Comparison of ENCODE assay signal across 18 cellular contexts in the genomic region with DNA sequence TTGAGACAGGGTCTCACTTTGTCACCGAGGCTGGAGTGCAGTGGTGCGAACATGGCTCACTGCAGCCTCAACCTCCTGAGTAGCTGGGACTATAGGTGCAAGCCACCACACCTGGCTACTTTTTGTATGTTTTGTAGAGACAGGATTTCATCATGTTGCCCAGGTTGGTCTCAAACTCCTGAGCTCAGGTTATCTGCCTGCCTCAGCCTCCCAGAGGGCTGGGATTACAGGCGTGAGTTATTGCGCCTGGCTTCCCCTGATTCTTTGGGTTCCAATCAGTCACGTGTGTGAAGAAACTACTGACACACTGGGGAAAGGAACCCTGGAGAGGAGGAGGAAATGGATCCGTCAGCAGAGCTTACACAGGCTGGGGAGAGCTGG. TPM values are rescaled to one million over a fixed set of nuclear protein-coding genes. Genes with fewer than 3 reads are reported as not detected.
A peak's percentile ranks its signal among the peaks of the same experiment; 100 is the strongest.
DNase-seq lines count a peak whose midpoint lies in the region; ATAC-seq, FAIRE-seq and TF ChIP-seq lines count a peak whose summit lies in the region.
"Had no signal": no experiment of that assay in that cellular context is flagged by ENCODE, and none has a peak within 500 bp of the region (broad histone marks: within the 10 kb centered on the region; RNA-seq: fewer than 3 reads in every experiment).

No MANE protein-coding gene starts in this region.

- H3K14ac ChIP-seq in H1 (ENCODE audit: insufficient read length) = no peak overlapping the region

- H4K20me1 ChIP-seq in mammary epithelial cell (ENCODE audit: insufficient read depth, low read length) (no peaks in the 10 kb centered on the region), H1 (replicated peaks in 1 of 2; ENCODE audit: control insufficient read depth in 1 of 2, insufficient read depth in 2 of 2, low read length in 2 of 2) (no peaks in the 10 kb centered on the region), neural progenitor cell (ENCODE audit: low read depth) (peaks cover 7% of the 10 kb centered on the region)

- H3K4me1 Mint-ChIP-seq in MCF 10A (ENCODE audit: insufficient read depth, unreplicated experiment) (peaks cover 30% of the 10 kb centered on the region), neural progenitor cell (peaks cover 21% of the 10 kb centered on the region)

- H3K23ac ChIP-seq in H1 (ENCODE audit: insufficient read length) = no peak overlapping the region

- H3K27me3 ChIP-seq in mammary epithelial cell (ENCODE audit: insufficient read depth, low read length) = no peaks in the 10 kb centered on the region
- H3K27me3 ChIP-seq in H1 (replicated peaks in 1 of 4; ENCODE audit: control insufficient read depth in 3 of 4, extremely low read depth in 1 of 4, insufficient read depth in 3 of 4, low read length in 3 of 4) = no peaks in the 10 kb centered on the region
- H3K27me3 ChIP-seq in neural progenitor cell = no peaks in the 10 kb centered on the region
- no peaks in the 10 kb centered on the region for H3K27me3 ChIP-seq in upper lobe of right lung
- no peaks in the 10 kb centered on the region for H3K27me3 ChIP-seq in Peyer's patch
- H3K27me3 ChIP-seq: gastroesophageal sphincter, right atrium auricular region had no signal

- no peaks in the 10 kb centered on the region for H3K79me1 ChIP-seq in H1 (ENCODE audit: low read depth, low read length)

- no peak overlapping the region for H4K91ac ChIP-seq in H1 (replicated peaks; ENCODE audit: insufficient read length, low read length)

- no peak overlapping the region for H3K9ac ChIP-seq in mammary epithelial cell (ENCODE audit: insufficient read depth, low read length)
- no peak overlapping the region for H3K9ac ChIP-seq in H1 (replicated peaks in 1 of 4; ENCODE audit: extremely low read depth in 1 of 4, low read depth in 3 of 4, low read length in 3 of 4)
- no peak overlapping the region for H3K9ac ChIP-seq in neural progenitor cell
- H3K9ac ChIP-seq: KMS-11 had no signal

- H3K36me3 Mint-ChIP-seq in MCF 10A (ENCODE audit: insufficient read depth, unreplicated experiment) = no peaks in the 10 kb centered on the region
- no peaks in the 10 kb centered on the region for H3K36me3 Mint-ChIP-seq in neural progenitor cell

- H2BK12ac ChIP-seq in H1 (ENCODE audit: low read depth, low read length) = peak overlapping the region; percentile 62; the same call in 1 of the 2 replicates

- H3K4me3 ChIP-seq in mammary epithelial cell (replicated peaks in 1 of 3; ENCODE audit: insufficient read depth in 1 of 3, low read depth in 2 of 3, low read length in 3 of 3) (no peak overlapping the region), H1 (ENCODE audit: extremely low read depth in 1 of 4, insufficient read depth in 2 of 4, low read depth in 3 of 4, low read length in 4 of 4) (no peak overlapping the region), neural progenitor cell (no peak overlapping the region), upper lobe of right lung (no peak overlapping the region), Peyer's patch (no peak overlapping the region)
- H3K4me3 ChIP-seq: gastroesophageal sphincter, right atrium auricular region had no signal

- no peak overlapping the region; the same call in 1 of the 2 replicates for H3K18ac ChIP-seq in H1 (ENCODE audit: extremely low read depth, low read length)

- TF ChIP-seq EP300 in H1 (IDR thresholded peaks at IDR 0.05; ENCODE audit: borderline replicate concordance in 1 of 2, low read depth in 2 of 2, low read length in 2 of 2) = no peak

- dilution Hi-C loops in mammary epithelial cell (cut with HindIII; ENCODE audit: low sequenced_read_pairs) = no loop called here

- no peak overlapping the region for H3K4me2 ChIP-seq in mammary epithelial cell (ENCODE audit: insufficient read depth, low read depth, low read length)
- H3K4me2 ChIP-seq in H1 (ENCODE audit: insufficient read depth in 1 of 2, low read depth in 2 of 2, low read length in 2 of 2) = peak overlapping the region in 1 of 2 experiments; percentile 10; a peak in 1 of 4 replicates
- peak overlapping the region; percentile 65 for H3K4me2 ChIP-seq in neural progenitor cell
- H3K4me2 ChIP-seq: KMS-11 had no signal

- 0 out of 2 replicates have a peak overlapping the region, but pooled peaks have one; percentile 32 for H2BK5ac ChIP-seq in H1 (ENCODE audit: low read depth, low read length)

- intact Hi-C loops in MCF 10A (cut with micrococcal nuclease) = no loop called here
- intact Hi-C loops in mammary epithelial cell (cut with micrococcal nuclease) = no loop called here
- intact Hi-C loops in upper lobe of right lung (cut with DNase I) = no loop called here

- H2BK20ac ChIP-seq in H1 (ENCODE audit: low read length) = no peak overlapping the region

- H3K36me3 ChIP-seq in mammary epithelial cell (ENCODE audit: insufficient read depth, low read length) (no peaks in the 10 kb centered on the region), H1 (ENCODE audit: control insufficient read depth in 2 of 4, insufficient read depth in 4 of 4, low read length in 3 of 4) (no peaks in the 10 kb centered on the region), neural progenitor cell (no peaks in the 10 kb centered on the region), upper lobe of right lung (no peaks in the 10 kb centered on the region), Peyer's patch (no peaks in the 10 kb centered on the region)
- H3K36me3 ChIP-seq: gastroesophageal sphincter, right atrium auricular region had no signal

- H4K5ac ChIP-seq in H1 (ENCODE audit: insufficient read length, low read depth, low read length) = no peak overlapping the region

- BruUV-seq in MCF 10A (replicated peaks; lab: Mats Ljungman, UMichigan) (no TSS peak), mammary epithelial cell (replicated peaks; lab: Mats Ljungman, UMichigan) (no TSS peak)

- no peaks in the 10 kb centered on the region for H3K9me3 Mint-ChIP-seq in MCF 10A (ENCODE audit: unreplicated experiment)
- peaks cover 4% of the 10 kb centered on the region for H3K9me3 Mint-ChIP-seq in neural progenitor cell

- no peaks in the 10 kb centered on the region for H3K79me2 ChIP-seq in mammary epithelial cell (ENCODE audit: insufficient read depth, low read length)
- H3K79me2 ChIP-seq in H1 (ENCODE audit: control insufficient read depth in 1 of 2, insufficient read depth in 2 of 2, low read length in 2 of 2) = no peaks in the 10 kb centered on the region
- no peaks in the 10 kb centered on the region for H3K79me2 ChIP-seq in neural progenitor cell (ENCODE audit: low read depth)

- TF ChIP-seq RAD21 in H1 (IDR thresholded peaks at IDR 0.05 in 1 of 2, conservative IDR thresholded peaks at IDR 0.05 in 1 of 2; ENCODE audit: low read depth in 2 of 2, low read length in 2 of 2) = no peak

- no peak overlapping the region for H4K8ac ChIP-seq in H1 (ENCODE audit: extremely low read depth, insufficient read depth, low read length)

- no peak overlapping the region for H3K4ac ChIP-seq in H1 (replicated peaks; ENCODE audit: insufficient read length, low read depth, low read length)

- DNase-seq in MCF 10A (ENCODE audit: unreplicated experiment) (no peak), mammary epithelial cell (no peak), H1 (ENCODE audit: low read depth in 1 of 2, low spot score in 2 of 2) (no peak), neural progenitor cell (ENCODE audit: low spot score) (no peak), upper lobe of right lung (no peak), NCI-H524 (lab: John Stamatoyannopoulos, UW) (no peak), Peyer's patch (no peak)
- no peak for DNase-seq in activated CD8-positive, alpha-beta memory T cell treated with anti-CD3 and anti-CD28 coated beads for 24 hours
- DNase-seq: aorta; effector CD8-positive, alpha-beta T cell; NCI-H1930; NCI-H748 treated with DMSO at 0.1 percent for 48 hours; stimulated activated naive CD4-positive, alpha-beta T cell treated with Interleukin-2 at 50 U/mL for 16 hours had no signal

- H3K56ac ChIP-seq in H1 (replicated peaks; ENCODE audit: insufficient read length, low read depth, low read length) = no peak overlapping the region

- H3K27me3 Mint-ChIP-seq in MCF 10A (ENCODE audit: insufficient read depth, unreplicated experiment) (no peaks in the 10 kb centered on the region), neural progenitor cell (ENCODE audit: insufficient read depth, low read depth) (peaks cover 2% of the 10 kb centered on the region)

- peak; percentile 33 for ATAC-seq in upper lobe of right lung
- ATAC-seq: gastroesophageal sphincter had no signal

- H2AK5ac ChIP-seq in H1 (ENCODE audit: low read depth, low read length) = no peak overlapping the region

- no peak for TF ChIP-seq POLR2A in H1 (IDR thresholded peaks at IDR 0.05; ENCODE audit: control extremely low read depth in 1 of 2, low read depth in 2 of 2, low read length in 2 of 2)
- no peak for TF ChIP-seq POLR2A in Peyer's patch (IDR thresholded peaks at IDR 0.05)

- CTCF ChIA-PET in MCF 10A (lab: Yijun Ruan, JAX) = interaction anchor here (0.6 to 1.3 kb wide), 4 partner anchors 8 to 27 kb away, joined by 3 to 4 read pairs (median 3); a partner anchor contains a TSS
- CTCF ChIA-PET in mammary epithelial cell (lab: Charles Lee; ENCODE audit: low non-redundant PET) = no interaction called here
- CTCF ChIA-PET in H1 (lab: Charles Lee; ENCODE audit: partially characterized antibody) = interaction anchor here (0.6 to 1.4 kb wide), 6 partner anchors 9 to 160 kb away, joined by 3 to 8 read pairs (median 4); no protein-coding TSS in a partner anchor

- in situ Hi-C loops in mammary epithelial cell (cut with MboI; ENCODE audit: low sequenced_read_pairs in 2 of 2) = no loop called here

- H3K4me3 Mint-ChIP-seq in MCF 10A (ENCODE audit: unreplicated experiment) = no peak overlapping the region
- H3K4me3 Mint-ChIP-seq in neural progenitor cell = no peak overlapping the region

- H2AFZ ChIP-seq in mammary epithelial cell (ENCODE audit: low read depth, low read length) (no peak overlapping the region), H1 (ENCODE audit: low read length) (peak overlapping the region; percentile 91), neural progenitor cell (replicated peaks) (no peak overlapping the region)

- no peaks in the 10 kb centered on the region; the same call in 1 of the 2 replicates for H3K23me2 ChIP-seq in H1 (ENCODE audit: low read depth, low read length)

- H3F3A ChIP-seq in neural progenitor cell (ENCODE audit: low read depth) = peaks cover 24% of the 10 kb centered on the region

- peak overlapping the region; percentile 72 for H3K27ac Mint-ChIP-seq in MCF 10A (ENCODE audit: low read depth, unreplicated experiment)
- peak overlapping the region; percentile 67 for H3K27ac Mint-ChIP-seq in neural progenitor cell

- H3K4me1 ChIP-seq in mammary epithelial cell (ENCODE audit: insufficient read depth, low read length) (peaks cover 35% of the 10 kb centered on the region), H1 (replicated peaks in 1 of 4; ENCODE audit: control insufficient read depth in 3 of 4, insufficient read depth in 4 of 4, low read length in 3 of 4) (peaks cover 3 to 8% (median 4%) of the 10 kb centered on the region in 4 experiments; a peak in 4 of 7 replicates), neural progenitor cell (peaks cover 20% of the 10 kb centered on the region), upper lobe of right lung (peaks cover 36% of the 10 kb centered on the region), Peyer's patch (peaks cover 0 to 17% (median 0%) of the 10 kb centered on the region in 4 donors)
- H3K4me1 ChIP-seq: gastroesophageal sphincter had no signal

- POLR2A ChIA-PET in MCF 10A (lab: Yijun Ruan, JAX) (interaction anchor here (1.0 to 5.9 kb wide), 8 partner anchors 9 to 235 kb away, joined by 3 to 192 read pairs (median 3); a partner anchor contains a TSS), H1 (lab: Charles Lee; ENCODE audit: partially characterized antibody) (interaction anchor here (0.6 to 3.7 kb wide), 4 partner anchors 20 to 194 kb away, joined by 3 to 16 read pairs (median 3); a partner anchor contains a TSS)

- WGBS in mammary epithelial cell (ENCODE audit: low coverage, missing lambda C conversion rate) = 82% methylated on average over 6 of the region's 6 CpGs
- WGBS in H1 (ENCODE audit: extremely low coverage in 1 of 2, insufficient coverage in 1 of 2, insufficient read length in 1 of 2, insufficient replicate concordance in 2 of 2, low coverage in 1 of 2, low lambda C conversion rate in 2 of 2, missing lambda C conversion rate in 1 of 2), 2 experiments = 75% methylated on average over 5 of the region's 6 CpGs; no CpG with 5 or more reads in 1 of the 2 experiments

- no peak for TF ChIP-seq CTCF in MCF 10A (IDR thresholded peaks at IDR 0.05; ENCODE audit: unreplicated experiment)
- no peak for TF ChIP-seq CTCF in mammary epithelial cell (conservative IDR thresholded peaks at IDR 0.05 in 1 of 2, IDR thresholded peaks at IDR 0.05 in 1 of 2; ENCODE audit: extremely low read depth in 1 of 2, insufficient read depth in 1 of 2, low read depth in 1 of 2, low read length in 2 of 2)
- TF ChIP-seq CTCF in H1 (IDR thresholded peaks at IDR 0.05; ENCODE audit: control extremely low read depth in 1 of 3, insufficient read depth in 1 of 3, low read depth in 1 of 3, low read length in 3 of 3) = no peak
- TF ChIP-seq CTCF in neural progenitor cell (IDR thresholded peaks at IDR 0.05) = no peak
- no peak for TF ChIP-seq CTCF in upper lobe of right lung (IDR thresholded peaks at IDR 0.05)
- no peak for TF ChIP-seq CTCF in Peyer's patch (IDR thresholded peaks at IDR 0.05)

- H2BK120ac ChIP-seq in H1 (replicated peaks; ENCODE audit: low read depth, low read length) = no peak overlapping the region

- H3K27ac ChIP-seq in mammary epithelial cell (ENCODE audit: insufficient read depth, low read depth, low read length) = no peak overlapping the region
- no peak overlapping the region; the same call in 1 of the 2 replicates for H3K27ac ChIP-seq in H1 (ENCODE audit: low read depth, low read length)
- peak overlapping the region; percentile 75 for H3K27ac ChIP-seq in neural progenitor cell
- peak overlapping the region; percentile 1 for H3K27ac ChIP-seq in upper lobe of right lung
- H3K27ac ChIP-seq in Peyer's patch = peak overlapping the region in 2 of 4 donors; percentile 60 to 64
- H3K27ac ChIP-seq: gastroesophageal sphincter, KMS-11 had no signal

- no peak for FAIRE-seq in H1 (lab: Jason Lieb, UNC)
- FAIRE-seq: A204.1, D721Med had no signal

- H3K9me3 ChIP-seq in mammary epithelial cell (replicated peaks; ENCODE audit: insufficient read depth, low read length) (no peaks in the 10 kb centered on the region), H1 (ENCODE audit: insufficient read depth in 2 of 2, low read depth in 1 of 2, low read length in 1 of 2) (no peaks in the 10 kb centered on the region), neural progenitor cell (ENCODE audit: low read depth) (no peaks in the 10 kb centered on the region), upper lobe of right lung (no peaks in the 10 kb centered on the region), Peyer's patch (no peaks in the 10 kb centered on the region)
- H3K9me3 ChIP-seq: gastroesophageal sphincter, right atrium auricular region had no signal

- H2BK15ac ChIP-seq in H1 (ENCODE audit: low read length) = no peak overlapping the region

RNA-seq across cellular contexts. Expression of a gene that starts 22.3 kb away (rescaled TPM):
- 139 and 147 TPM in 2 replicates for total RNA-seq in MCF 10A (2022)
- 100 to 1,000 TPM; 127 to 188 TPM for total RNA-seq in mammary epithelial cell
- polyA plus RNA-seq in mammary epithelial cell = 94.8 TPM
- polyA minus RNA-seq in mammary epithelial cell = 49.8 TPM
- 127 and 136 TPM in 2 replicates for total RNA-seq in H1 (2021; fragmentation: NEBNext Ultra II Directional; extraction: Animal tissue kit (Norgen Biotek cat#: 25700))
- 42.6 and 54.0 TPM in 2 replicates for polyA plus RNA-seq in H1 (2011; rRNA removed)
- 89.1 TPM for polyA plus RNA-seq in H1 (2011; cell fraction: cytosol; rRNA removed)
- 33.3 TPM for polyA plus RNA-seq in H1 (2011; cell fraction: nucleus; rRNA removed)
- polyA plus RNA-seq in H1 (2012, experiment 1 of 2) = 86.7 to 134 TPM (median 95.2 TPM) in 4 replicates
- polyA plus RNA-seq in H1 (2012, experiment 2 of 2) = 36.5 TPM
- polyA plus RNA-seq in H1 (2013, experiment 1 of 2) = 78.4 TPM
- 84.4 TPM for polyA plus RNA-seq in H1 (2013, experiment 2 of 2)
- 40.8 and 48.4 TPM in 2 replicates for polyA minus RNA-seq in H1 (2011; rRNA and poly(A)+ RNA removed)
- polyA minus RNA-seq in H1 (2011; cell fraction: cytosol; rRNA and poly(A)+ RNA removed) = 67.7 TPM
- polyA minus RNA-seq in H1 (2011; cell fraction: nucleus; rRNA and poly(A)+ RNA removed) = 47.1 TPM
- 123 and 238 TPM in 2 replicates for total RNA-seq in neural progenitor cell (ENCODE audit: low replicate concordance)
- 111 TPM for total RNA-seq in upper lobe of right lung
- total RNA-seq in Peyer's patch = 10 to 100 TPM; 61.9 to 95.6 (median 85.1) TPM

RNA-seq across cellular contexts. Expression of a gene that starts 29.3 kb away (rescaled TPM):
- total RNA-seq in MCF 10A (2022) (0.91 and 2.0 TPM in 2 replicates), mammary epithelial cell (10 to 100 TPM; 30.7 to 35.3 TPM), neural progenitor cell (ENCODE audit: low replicate concordance) (13.2 and 25.9 TPM in 2 replicates), upper lobe of right lung (6.5 TPM), Peyer's patch (10 to 100 TPM in 1 of 4 donors, 1 to 10 TPM in 2, under 1 TPM in 1; 0.70 to 71.0 (median 3.2) TPM)
- polyA plus RNA-seq in mammary epithelial cell (9.1 TPM), H1 (2011; rRNA removed) (13.4 and 19.8 TPM in 2 replicates)
- polyA minus RNA-seq in mammary epithelial cell = 30.3 TPM
- total RNA-seq in H1 (2021; fragmentation: NEBNext Ultra II Directional; extraction: Animal tissue kit (Norgen Biotek cat#: 25700)) = 58.1 and 58.8 TPM in 2 replicates
- 15.9 TPM for polyA plus RNA-seq in H1 (2011; cell fraction: cytosol; rRNA removed)
- polyA plus RNA-seq in H1 (2011; cell fraction: nucleus; rRNA removed) = 15.7 TPM
- 31.8 to 45.5 TPM (median 37.5 TPM) in 4 replicates for polyA plus RNA-seq in H1 (2012, experiment 1 of 2)
- polyA plus RNA-seq in H1 (2012, experiment 2 of 2) = 41.8 TPM
- polyA plus RNA-seq in H1 (2013, experiment 1 of 2) = 26.2 TPM
- 26.2 TPM for polyA plus RNA-seq in H1 (2013, experiment 2 of 2)
- polyA minus RNA-seq in H1 (2011; rRNA and poly(A)+ RNA removed) = 22.5 and 25.9 TPM in 2 replicates
- polyA minus RNA-seq in H1 (2011; cell fraction: cytosol; rRNA and poly(A)+ RNA removed) = 36.0 TPM
- 20.8 TPM for polyA minus RNA-seq in H1 (2011; cell fraction: nucleus; rRNA and poly(A)+ RNA removed)

Comparison
In these comparisons a context has a peak if more than half of its experiments do, and no peak if none do; other contexts are left out.
1. H3K27ac ChIP-seq: peak in neural progenitor cell (single experiment) and upper lobe of right lung (single experiment); none in mammary epithelial cell (single experiment) and H1 (single experiment).